17 cellular contexts compared by ENCODE assay signal in the genomic region with DNA sequence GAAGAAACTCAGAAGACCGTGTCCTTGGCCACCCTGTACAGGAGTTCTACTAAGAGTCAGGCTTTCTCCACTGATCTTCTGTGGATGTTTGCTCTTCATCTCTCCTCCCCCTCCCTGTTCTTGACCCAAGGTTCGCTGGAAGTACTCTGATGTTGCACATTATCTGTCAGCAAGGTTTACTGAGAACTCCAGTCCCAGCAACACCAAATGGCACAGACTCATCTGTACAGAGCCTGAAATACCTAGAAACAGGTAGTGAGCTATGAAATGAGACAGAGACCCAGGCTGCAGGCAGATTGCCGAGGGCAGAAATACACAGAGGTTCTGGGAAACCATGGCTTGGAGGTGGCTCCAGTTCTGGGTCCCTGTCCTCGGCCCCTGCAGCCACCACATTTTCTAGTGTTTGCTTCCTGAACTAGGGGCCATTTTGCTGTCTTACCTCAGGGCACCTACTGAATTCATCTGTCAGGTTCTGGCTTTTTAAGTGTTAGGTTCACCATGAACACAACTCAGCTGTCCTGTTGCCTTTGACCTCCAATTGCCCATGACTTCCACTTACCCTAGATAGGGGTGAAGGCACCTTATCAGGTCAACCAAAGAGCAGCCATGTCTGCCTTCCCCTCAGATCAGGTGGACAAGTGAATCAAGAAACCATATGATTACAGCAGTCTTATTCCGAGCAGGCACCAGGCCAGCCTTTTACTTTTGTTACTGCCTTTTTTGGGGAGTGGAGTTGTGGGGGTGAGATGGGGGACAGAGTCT.
DNase-seq lines count a peak whose midpoint lies in the region; ATAC-seq, FAIRE-seq and TF ChIP-seq lines count a peak whose summit lies in the region.
"Had no signal": no experiment of that assay in that cellular context is flagged by ENCODE, and none has a peak within 500 bp of the region (broad histone marks: within the 10 kb centered on the region; RNA-seq: fewer than 3 reads in every experiment).

No MANE protein-coding gene starts in this region.

- H3K36me3 ChIP-seq in K562 (ENCODE audit: control insufficient read depth, insufficient read depth, low read length) = no peaks in the 10 kb centered on the region

- no TSS peak for BruUV-seq in K562 (replicated peaks; lab: Mats Ljungman, UMichigan)

- H3K9ac ChIP-seq in K562 (ENCODE audit: insufficient read depth in 1 of 2, low read depth in 2 of 2, low read length in 2 of 2) = peak overlapping the region; percentile 21 to 53; a peak in 2 of 4 replicates
- H3K9ac ChIP-seq: KMS-11 had no signal

- H3K27ac Mint-ChIP-seq in activated naive CD4-positive, alpha-beta T cell treated with anti-CD3 and anti-CD28 coated beads for 36 hours = no peak overlapping the region
- peak overlapping the region; percentile 79 for H3K27ac Mint-ChIP-seq in activated CD4-positive, alpha-beta memory T cell treated with anti-CD3 and anti-CD28 coated beads for 36 hours
- H3K27ac Mint-ChIP-seq in stimulated activated naive B cell treated with anti-CD40 and anti-IgM and Interleukin-4, amounts not matched to agents 10 μg/mL and 1 μg/mL and 100 μg/mL, for 72 hours = peak overlapping the region; percentile 42

- no peaks in the 10 kb centered on the region for H3K27me3 ChIP-seq in K562 (ENCODE audit: control insufficient read depth in 2 of 2, insufficient read depth in 2 of 2, low read length in 2 of 2)

- peaks cover 22 to 44% of the 10 kb centered on the region in 2 experiments; a peak in 4 of 5 replicates for H3K4me1 ChIP-seq in K562 (replicated peaks in 1 of 2; ENCODE audit: control insufficient read depth in 2 of 2, insufficient read depth in 2 of 2, low read length in 2 of 2)

- POLR2A ChIA-PET in activated CD4-positive, alpha-beta memory T cell treated with anti-CD3 and anti-CD28 coated beads for 36 hours (lab: Charles Lee) = no interaction called here
- POLR2A ChIA-PET in K562 (lab: Yijun Ruan, JAX) = interaction anchor here (0.6 to 1.4 kb wide), 3 partner anchors 9 to 17 kb away, joined by 3 read pairs; no protein-coding TSS in a partner anchor

- H3K36me3 Mint-ChIP-seq in activated naive CD4-positive, alpha-beta T cell treated with anti-CD3 and anti-CD28 coated beads for 36 hours (ENCODE audit: low read depth) = no peaks in the 10 kb centered on the region
- H3K36me3 Mint-ChIP-seq in activated CD4-positive, alpha-beta memory T cell treated with anti-CD3 and anti-CD28 coated beads for 36 hours = no peaks in the 10 kb centered on the region
- peaks cover 0 to 2% of the 10 kb centered on the region in 2 donors for H3K36me3 Mint-ChIP-seq in stimulated activated naive B cell treated with anti-CD40 and anti-IgM and Interleukin-4, amounts not matched to agents 10 μg/mL and 1 μg/mL and 100 μg/mL, for 72 hours

- 42% methylated on average over 5 of the region's 5 CpGs for WGBS in K562 (ENCODE audit: insufficient coverage, low coverage, missing lambda C conversion rate)

- DNase-seq in activated naive CD4-positive, alpha-beta T cell treated with anti-CD3 and anti-CD28 coated beads for 36 hours = no peak
- no peak for DNase-seq in activated naive CD4-positive, alpha-beta T cell (lab: John Stamatoyannopoulos, UW)
- DNase-seq in activated CD4-positive, alpha-beta memory T cell treated with anti-CD3 and anti-CD28 coated beads for 36 hours = peak; percentile 21
- DNase-seq in K562 (ENCODE audit: extremely low read depth in 1 of 4, low spot score in 3 of 4) (peak in 3 of 4 experiments; percentile 23 to 45 (median 44)), GM19239 (ENCODE audit: insufficient read length, low spot score) (no peak)
- no peak for DNase-seq in stimulated activated naive B cell treated with anti-CD40 and anti-IgM and Interleukin-4, amounts not matched to agents 10 μg/mL and 1 μg/mL and 100 μg/mL, for 72 hours
- DNase-seq: COR-L47, DMS153, H7, NCI-H1436 treated with DMSO at 0.1 percent for 48 hours, NCI-H2081 treated with DMSO at 0.1 percent for 48 hours, NCI-H510A, NCI-H82, PC-9 had no signal

- intact Hi-C loops in activated naive CD4-positive, alpha-beta T cell treated with anti-CD3 and anti-CD28 coated beads for 36 hours (cut with micrococcal nuclease) = no loop called here
- intact Hi-C loops in activated CD4-positive, alpha-beta memory T cell treated with anti-CD3 and anti-CD28 coated beads for 36 hours (cut with micrococcal nuclease) = loop anchor here (2.0 kb wide), 1 partner anchor 36 kb away; no protein-coding TSS in a partner anchor
- intact Hi-C loops in K562 (cut with micrococcal nuclease) = no loop called here

- no peaks in the 10 kb centered on the region for H3K79me2 ChIP-seq in K562 (ENCODE audit: control insufficient read depth, insufficient read depth, low read length)

- H4K20me1 ChIP-seq in K562 (replicated peaks; ENCODE audit: control insufficient read depth, insufficient read depth, low read length) = no peaks in the 10 kb centered on the region

- peak overlapping the region; percentile 27 for H3K27ac ChIP-seq in K562 (ENCODE audit: extremely low read depth, low read depth, low read length)
- H3K27ac ChIP-seq: C4-2B, KMS-11, PC-9 had no signal

- no peaks in the 10 kb centered on the region for H3K9me3 Mint-ChIP-seq in activated naive CD4-positive, alpha-beta T cell treated with anti-CD3 and anti-CD28 coated beads for 36 hours
- no peaks in the 10 kb centered on the region for H3K9me3 Mint-ChIP-seq in activated CD4-positive, alpha-beta memory T cell treated with anti-CD3 and anti-CD28 coated beads for 36 hours
- peaks cover 0 to 1% of the 10 kb centered on the region in 2 donors for H3K9me3 Mint-ChIP-seq in stimulated activated naive B cell treated with anti-CD40 and anti-IgM and Interleukin-4, amounts not matched to agents 10 μg/mL and 1 μg/mL and 100 μg/mL, for 72 hours

- TF ChIP-seq EP300 in K562 (IDR thresholded peaks at IDR 0.05; ENCODE audit: low read length) = no peak

- no peak for TF ChIP-seq CTCF in K562 (IDR thresholded peaks at IDR 0.05 in 2 of 3, conservative IDR thresholded peaks at IDR 0.05 in 1 of 3; ENCODE audit: insufficient read depth in 2 of 3, low read depth in 1 of 3, low read length in 3 of 3)

- in situ Hi-C loops in K562 (cut with MboI) = no loop called here

- no peak for TF ChIP-seq RAD21 in K562 (CRISPR knock-in tag; conservative IDR thresholded peaks at IDR 0.05 in 1 of 2, IDR thresholded peaks at IDR 0.05 in 1 of 2)

- no peaks in the 10 kb centered on the region for H3K9me3 ChIP-seq in K562 (replicated peaks; ENCODE audit: control insufficient read depth, insufficient read depth, low read depth, low read length)

- H3K4me3 ChIP-seq in K562 = no peak overlapping the region
- H3K4me3 ChIP-seq: PC-9 had no signal

- ATAC-seq in K562 (peak; percentile 18), GM21515 (IDR thresholded peaks at IDR 0.05; ENCODE audit: unreplicated experiment) (no peak)
- no peak for ATAC-seq in stimulated activated naive B cell treated with anti-CD40 and anti-IgM and Interleukin-4, amounts not matched to agents 10 μg/mL and 1 μg/mL and 100 μg/mL, for 72 hours (replicated peaks)

- FAIRE-seq in K562 (lab: Jason Lieb, UNC) (peak; percentile 63), GM19239 (lab: Jason Lieb, UNC) (no peak)

- CTCF ChIA-PET in activated naive CD4-positive, alpha-beta T cell treated with anti-CD3 and anti-CD28 coated beads for 36 hours (lab: Charles Lee) = interaction anchor here (0.6 kb wide), 1 partner anchor 566 kb away, joined by 6 read pairs; no protein-coding TSS in a partner anchor
- CTCF ChIA-PET in activated CD4-positive, alpha-beta memory T cell treated with anti-CD3 and anti-CD28 coated beads for 36 hours (lab: Charles Lee) = no interaction called here
- CTCF ChIA-PET in K562 (lab: Yijun Ruan, JAX; ENCODE audit: low intra/inter-chr PET ratio) = no interaction called here

- peak overlapping the region; percentile 52 for H3K4me3 Mint-ChIP-seq in activated naive CD4-positive, alpha-beta T cell treated with anti-CD3 and anti-CD28 coated beads for 36 hours
- H3K4me3 Mint-ChIP-seq in activated CD4-positive, alpha-beta memory T cell treated with anti-CD3 and anti-CD28 coated beads for 36 hours = peak overlapping the region; percentile 52
- no peak overlapping the region for H3K4me3 Mint-ChIP-seq in stimulated activated naive B cell treated with anti-CD40 and anti-IgM and Interleukin-4, amounts not matched to agents 10 μg/mL and 1 μg/mL and 100 μg/mL, for 72 hours

- no peaks in the 10 kb centered on the region for H3K9me1 ChIP-seq in K562 (ENCODE audit: control insufficient read depth, insufficient read depth, low read length)

- H3K27me3 Mint-ChIP-seq in activated naive CD4-positive, alpha-beta T cell treated with anti-CD3 and anti-CD28 coated beads for 36 hours (ENCODE audit: low read depth) = no peaks in the 10 kb centered on the region
- H3K27me3 Mint-ChIP-seq in activated CD4-positive, alpha-beta memory T cell treated with anti-CD3 and anti-CD28 coated beads for 36 hours = no peaks in the 10 kb centered on the region
- H3K27me3 Mint-ChIP-seq in stimulated activated naive B cell treated with anti-CD40 and anti-IgM and Interleukin-4, amounts not matched to agents 10 μg/mL and 1 μg/mL and 100 μg/mL, for 72 hours = peaks cover 6 to 18% of the 10 kb centered on the region in 2 donors

- peak overlapping the region; percentile 88 for H2AFZ ChIP-seq in K562 (ENCODE audit: low read depth, low read length)
- H2AFZ ChIP-seq: PC-9 had no signal

- peaks cover 18% of the 10 kb centered on the region for H3K4me1 Mint-ChIP-seq in activated naive CD4-positive, alpha-beta T cell treated with anti-CD3 and anti-CD28 coated beads for 36 hours (ENCODE audit: low read depth)
- H3K4me1 Mint-ChIP-seq in activated CD4-positive, alpha-beta memory T cell treated with anti-CD3 and anti-CD28 coated beads for 36 hours (ENCODE audit: low read depth) = peaks cover 30% of the 10 kb centered on the region
- H3K4me1 Mint-ChIP-seq in stimulated activated naive B cell treated with anti-CD40 and anti-IgM and Interleukin-4, amounts not matched to agents 10 μg/mL and 1 μg/mL and 100 μg/mL, for 72 hours = peaks cover 9 to 11% of the 10 kb centered on the region in 2 donors

- H3K4me2 ChIP-seq in K562 (ENCODE audit: insufficient read depth, low read length) = peak overlapping the region; percentile 48
- H3K4me2 ChIP-seq: KMS-11, PC-9 had no signal

- TF ChIP-seq POLR2A in K562 (conservative IDR thresholded peaks at IDR 0.05) = no peak

TF ChIP-seq in K562, 482 proteins besides CTCF, POLR2A, EP300 and RAD21 (continues in another document):
- TF ChIP-seq FOXJ2 (tag; IDR thresholded peaks at IDR 0.05) = no peak

Comparison
In these comparisons a context has a peak if more than half of its experiments do, and no peak if none do; other contexts are left out.
1. DNase-seq: peak in activated CD4-positive, alpha-beta memory T cell treated with anti-CD3 and anti-CD28 coated beads for 36 hours (single experiment) and K562 (3 of 4); none in activated naive CD4-positive, alpha-beta T cell treated with anti-CD3 and anti-CD28 coated beads for 36 hours (single experiment), activated naive CD4-positive, alpha-beta T cell (0 of 4), stimulated activated naive B cell treated with anti-CD40 and anti-IgM and Interleukin-4, amounts not matched to agents 10 μg/mL and 1 μg/mL and 100 μg/mL, for 72 hours (single experiment) and GM19239 (single experiment).
2. H3K4me3 Mint-ChIP-seq: peak in activated naive CD4-positive, alpha-beta T cell treated with anti-CD3 and anti-CD28 coated beads for 36 hours (single experiment) and activated CD4-positive, alpha-beta memory T cell treated with anti-CD3 and anti-CD28 coated beads for 36 hours (single experiment); none in stimulated activated naive B cell treated with anti-CD40 and anti-IgM and Interleukin-4, amounts not matched to agents 10 μg/mL and 1 μg/mL and 100 μg/mL, for 72 hours (0 of 2).